Comparison of ENCODE assay signal across 19 cellular contexts in genomic region chr7:44108768-44109750, GRCh38. TPM values are rescaled to one million over a fixed set of nuclear protein-coding genes. Genes with fewer than 3 reads are reported as not detected.
A peak's percentile ranks its signal among the peaks of the same experiment; 100 is the strongest.
DNase-seq lines count a peak whose midpoint lies in the region; ATAC-seq and TF ChIP-seq lines count a peak whose summit lies in the region.
"Had no signal": no experiment of that assay in that cellular context is flagged by ENCODE, and none has a peak within 500 bp of the region (broad histone marks: within the 10 kb centered on the region; RNA-seq: fewer than 3 reads in every experiment).

No MANE protein-coding gene starts in this region.

- 82% methylated on average over 21 of the region's 21 CpGs for WGBS in right cardiac atrium

- no peaks in the 10 kb centered on the region for H3K4me1 ChIP-seq in right cardiac atrium (ENCODE audit: control insufficient read depth, insufficient read depth, low read length)
- H3K4me1 ChIP-seq in uterus: peaks cover 7 to 15% of the 10 kb centered on the region in 2 donors

- ATAC-seq in right cardiac atrium (no peak), left ventricle myocardium superior (no peak), HG03354 (IDR thresholded peaks at IDR 0.05; ENCODE audit: poor library complexity, severe bottlenecking, unreplicated experiment) (no peak), HG03175 (IDR thresholded peaks at IDR 0.05; ENCODE audit: unreplicated experiment) (no peak)
- ATAC-seq: esophagus mucosa; stimulated activated effector memory CD8-positive, alpha-beta T cell treated with anti-CD3 and anti-CD28 coated beads, Interleukin-12 subunit alpha, Interleukin-12 subunit beta, amount 100 ng/mL, for 72 hours had no signal

- H3K9me3 ChIP-seq in right cardiac atrium (ENCODE audit: control insufficient read depth, low read length) (no peaks in the 10 kb centered on the region), KOPT-K1 (ENCODE audit: insufficient read depth, low read length, poor library complexity, severe bottlenecking) (no peaks in the 10 kb centered on the region), uterus (no peaks in the 10 kb centered on the region)

- H3K36me3 ChIP-seq in KOPT-K1 (ENCODE audit: insufficient read depth, low read length): peaks cover 93% of the 10 kb centered on the region
- H3K36me3 ChIP-seq in uterus: no peaks in the 10 kb centered on the region

- DNase-seq in right cardiac atrium: peak; percentile 10 to 70 (median 40)
- DNase-seq in left ventricle myocardium superior: no peak
- DNase-seq in epithelial cell of proximal tubule (ENCODE audit: low read depth): no peak
- DNase-seq in uterus: no peak
- no peak for DNase-seq in AG08396 (ENCODE audit: low spot score)
- DNase-seq: activated effector memory CD4-positive, alpha-beta T cell treated with anti-CD3 and anti-CD28 coated beads, Interleukin-2, amount 50 U/mL, for 16 hours; dermis blood vessel endothelial cell; midbrain; NCI-H1694 treated with DMSO at 0.1 percent for 48 hours; NCI-H510A; OCI-M1 had no signal

- TF ChIP-seq CTCF in epithelial cell of proximal tubule (conservative IDR thresholded peaks at IDR 0.05; ENCODE audit: low read depth, low read length) (peak; percentile 3), uterus (IDR thresholded peaks at IDR 0.05) (no peak)

- intact Hi-C loops in right cardiac atrium (cut with DNase I): no loop called here
- intact Hi-C loops in left ventricle myocardium superior (cut with micrococcal nuclease): no loop called here
- intact Hi-C loops in uterus (cut with DNase I; ENCODE audit: low total_unique reads): no loop called here

- no peak for TF ChIP-seq POLR2A in uterus (IDR thresholded peaks at IDR 0.05)

- no peak overlapping the region for H3K27ac ChIP-seq in right cardiac atrium (ENCODE audit: low read length)
- H3K27ac ChIP-seq in KOPT-K1 (ENCODE audit: low read depth, low read length, poor library complexity, severe bottlenecking): peak overlapping the region; percentile 100
- peak overlapping the region; percentile 95 to 97 for H3K27ac ChIP-seq in uterus

- H3K27me3 ChIP-seq in right cardiac atrium (ENCODE audit: control insufficient read depth, insufficient read depth): no peaks in the 10 kb centered on the region
- no peaks in the 10 kb centered on the region for H3K27me3 ChIP-seq in uterus

- H3K4me3 ChIP-seq in right cardiac atrium (ENCODE audit: low read length) (no peak overlapping the region), epithelial cell of proximal tubule (ENCODE audit: low read depth, low read length) (no peak overlapping the region), uterus (no peak overlapping the region)

RNA-seq across cellular contexts. Expression of gene AEBP1, which starts 4.9 kb away (rescaled TPM):
- 100 to 1,000 TPM in 2 of 4 donors, 10 to 100 TPM in 2; 81.0 to 124 (median 103) TPM for total RNA-seq in right cardiac atrium
- polyA plus RNA-seq in right cardiac atrium: 62.8 TPM
- total RNA-seq in left ventricle myocardium superior: 18.4 TPM
- 37.3 and 78.4 TPM in 2 replicates for total RNA-seq in epithelial cell of proximal tubule
- 100 to 1,000 TPM in 3 of 4 donors, 10 to 100 TPM in 1; 88.9 to 395 (median 303) TPM for total RNA-seq in uterus

RNA-seq across cellular contexts. Expression of gene POLD2, which starts 14.3 kb away (rescaled TPM):
- total RNA-seq in right cardiac atrium (100 to 1,000 TPM in 1 of 4 donors, 10 to 100 TPM in 3; 85.8 to 110 (median 99.0) TPM), left ventricle myocardium superior (92.9 TPM), epithelial cell of proximal tubule (92.7 and 160 TPM in 2 replicates), uterus (10 to 100 TPM; 12.9 to 73.3 (median 33.7) TPM)
- polyA plus RNA-seq in right cardiac atrium: 86.6 TPM

RNA-seq across cellular contexts. Expression of gene POLM, which starts 26.7 kb away (rescaled TPM):
- total RNA-seq in right cardiac atrium (10 to 100 TPM; 24.5 to 28.9 (median 25.8) TPM), left ventricle myocardium superior (17.6 TPM), epithelial cell of proximal tubule (8.0 and 19.1 TPM in 2 replicates), uterus (10 to 100 TPM; 10.6 to 33.6 (median 23.6) TPM)
- 16.6 TPM for polyA plus RNA-seq in right cardiac atrium

RNA-seq across cellular contexts. Expression of gene MYL7, which starts 32.1 kb away (rescaled TPM):
- over 10,000 TPM; 13,263 to 15,323 (median 14,734) TPM for total RNA-seq in right cardiac atrium
- polyA plus RNA-seq in right cardiac atrium: 28,570 TPM
- total RNA-seq in left ventricle myocardium superior: 2,865 TPM
- not detected in 2 replicates for total RNA-seq in epithelial cell of proximal tubule
- total RNA-seq in uterus: not detected
- total RNA-seq: activated CD8-positive, alpha-beta memory T cell treated with anti-CD3 and anti-CD28 coated beads for 36 hours; dermis blood vessel endothelial cell; esophagus mucosa; omental fat pad had no signal

RNA-seq across cellular contexts. Expression of gene PGAM2, which starts 43.7 kb away (rescaled TPM):
- total RNA-seq in right cardiac atrium: 1,000 to 10,000 TPM in 2 of 4 donors, 100 to 1,000 TPM in 2; 946 to 1,159 (median 1,024) TPM
- polyA plus RNA-seq in right cardiac atrium: 2,530 TPM
- total RNA-seq in left ventricle myocardium superior: 967 TPM
- total RNA-seq in epithelial cell of proximal tubule: not detected in 2 replicates
- total RNA-seq in uterus: 1 to 10 TPM in 1 of 4 donors, under 1 TPM in 1, not detected in 2; 0.76 to 1.4 TPM
- total RNA-seq: activated CD8-positive, alpha-beta memory T cell treated with anti-CD3 and anti-CD28 coated beads for 36 hours; kidney epithelial cell; omental fat pad had no signal

Comparison
In these comparisons a context has a peak if more than half of its experiments do, and no peak if none do; other contexts are left out.
1. DNase-seq: peak in right cardiac atrium (3 of 3); none in left ventricle myocardium superior (single experiment), epithelial cell of proximal tubule (single experiment), uterus (0 of 2) and AG08396 (single experiment).